In genomic region chr2:202680512-202680911, GRCh38 we compare ENCODE assay signal across 1 cellular context.
TF ChIP-seq lines count a peak whose summit lies in the region.

No MANE protein-coding gene starts in this region.

TF ChIP-seq in K562, 482 proteins besides CTCF, POLR2A, EP300 and RAD21:
- peak; percentile 75 for TF ChIP-seq ZFP1 (CRISPR knock-in tag; IDR thresholded peaks at IDR 0.05)
- TF ChIP-seq FOXA3 (CRISPR knock-in tag; conservative IDR thresholded peaks at IDR 0.05 in 1 of 2, IDR thresholded peaks at IDR 0.05 in 1 of 2): no peak
- TF ChIP-seq CREB1 (IDR thresholded peaks at IDR 0.05): no peak
- no peak for TF ChIP-seq CREB1 (CRISPR knock-in tag; IDR thresholded peaks at IDR 0.05)
